1 cellular context compared by ENCODE assay signal in genomic region chr16:58280146-58280845, GRCh38.
TF ChIP-seq lines count a peak whose summit lies in the region.

No MANE protein-coding gene starts in this region.

TF ChIP-seq in HepG2, 621 proteins besides CTCF, POLR2A, EP300 and RAD21:
- TF ChIP-seq ZNF780A (CRISPR knock-in tag; IDR thresholded peaks at IDR 0.05), result no peak
- no peak for TF ChIP-seq ZNF280D (CRISPR knock-in tag; IDR thresholded peaks at IDR 0.05)
- TF ChIP-seq NPAS2 (CRISPR knock-in tag; IDR thresholded peaks at IDR 0.05; ENCODE audit: borderline replicate concordance), result no peak
- no peak for TF ChIP-seq KLF12 (CRISPR knock-in tag; IDR thresholded peaks at IDR 0.05; ENCODE audit: borderline replicate concordance)
- no peak for TF ChIP-seq ZNF740 (CRISPR knock-in tag; IDR thresholded peaks at IDR 0.05)
- no peak for TF ChIP-seq ZNF775 (CRISPR knock-in tag; IDR thresholded peaks at IDR 0.05; ENCODE audit: borderline replicate concordance)
- TF ChIP-seq ZHX1 (CRISPR knock-in tag; IDR thresholded peaks at IDR 0.05; ENCODE audit: low read depth), result no peak
- no peak for TF ChIP-seq ZSCAN12 (CRISPR knock-in tag; IDR thresholded peaks at IDR 0.05)
- no peak for TF ChIP-seq LCORL (IDR thresholded peaks at IDR 0.05)
- no peak for TF ChIP-seq LCORL (CRISPR knock-in tag; IDR thresholded peaks at IDR 0.05)
- no peak for TF ChIP-seq NCOR1 (IDR thresholded peaks at IDR 0.05; ENCODE audit: borderline replicate concordance, low read length)
